2 cellular contexts compared by ENCODE assay signal in genomic region chr4:39660045-39660444, GRCh38.
TF ChIP-seq lines count a peak whose summit lies in the region.

No MANE protein-coding gene starts in this region.

TF ChIP-seq in SK-N-SH, 30 proteins besides CTCF, POLR2A, EP300 and RAD21 (continued from another document):
- no peak for TF ChIP-seq USF2 (IDR thresholded peaks at IDR 0.05; ENCODE audit: borderline replicate concordance, low read depth, low read length)

TF ChIP-seq in SK-N-SH treated with all-trans-retinoic acid at 6 μM for 48 hours, 23 proteins besides CTCF, POLR2A, EP300 and RAD21 (continued from another document):
- TF ChIP-seq TSHZ2 (CRISPR knock-in tag; IDR thresholded peaks at IDR 0.05) (no peak), BACH2 (CRISPR knock-in tag; IDR thresholded peaks at IDR 0.05; ENCODE audit: borderline replicate concordance) (no peak), TCF4 (CRISPR knock-in tag; IDR thresholded peaks at IDR 0.05; ENCODE audit: borderline replicate concordance) (no peak), ARNTL (CRISPR knock-in tag; IDR thresholded peaks at IDR 0.05; ENCODE audit: borderline replicate concordance, low read depth) (no peak), OSR1 (CRISPR knock-in tag; IDR thresholded peaks at IDR 0.05) (no peak), PATZ1 (CRISPR knock-in tag; IDR thresholded peaks at IDR 0.05; ENCODE audit: borderline replicate concordance) (no peak)
